Comparison of ENCODE assay signal across 16 cellular contexts in the genomic region with DNA sequence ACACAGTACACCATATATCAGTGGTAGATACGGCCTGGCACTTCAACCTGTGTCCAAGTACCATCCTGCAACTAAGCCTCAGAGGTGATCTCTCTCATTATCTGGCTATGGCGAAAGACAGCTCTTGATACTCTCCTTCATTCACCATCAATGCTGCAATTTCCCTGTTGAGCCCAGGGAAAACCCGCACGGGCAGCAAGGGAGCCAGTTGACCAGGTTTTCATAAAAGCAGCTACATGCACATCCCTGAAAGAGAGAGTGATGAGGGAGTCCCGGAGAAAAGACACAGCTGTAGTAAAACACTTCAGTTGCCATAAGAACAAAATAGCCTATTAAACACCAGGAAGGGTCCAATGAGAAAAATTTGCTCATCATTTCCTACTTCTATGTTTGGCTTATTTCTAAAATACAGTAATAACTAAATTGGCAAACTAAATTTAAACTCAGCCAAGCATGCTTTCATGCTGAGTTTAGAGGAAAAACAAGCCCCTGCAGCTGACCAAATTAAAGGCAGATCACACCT.
DNase-seq lines count a peak whose midpoint lies in the region; ATAC-seq, FAIRE-seq and TF ChIP-seq lines count a peak whose summit lies in the region.
"Had no signal": no experiment of that assay in that cellular context is flagged by ENCODE, and none has a peak within 500 bp of the region (broad histone marks: within the 10 kb centered on the region; RNA-seq: fewer than 3 reads in every experiment).

No MANE protein-coding gene starts in this region.

- in situ Hi-C loops in HepG2 (cut with HindIII; ENCODE audit: extremely low pct_ligation_motif_present, low pct_unique_long_range_greater_than_20kb), result no loop called here

- peaks cover 14 to 53% of the 10 kb centered on the region in 2 experiments; a peak in 4 of 5 replicates for H3K36me3 ChIP-seq in HepG2 (replicated peaks in 1 of 2; ENCODE audit: control insufficient read depth in 1 of 2, insufficient read depth in 2 of 2, low read length in 2 of 2)
- H3K36me3 ChIP-seq in right lobe of liver, result peaks cover 0 to 15% (median 2%) of the 10 kb centered on the region in 4 donors
- H3K36me3 ChIP-seq in muscle layer of duodenum (ENCODE audit: control insufficient read depth in 1 of 2, insufficient read depth in 2 of 2, low read length in 2 of 2), result peaks cover 0 to 17% of the 10 kb centered on the region in 2 donors
- no peaks in the 10 kb centered on the region for H3K36me3 ChIP-seq in uterus
- peaks cover 29% of the 10 kb centered on the region for H3K36me3 ChIP-seq in OCI-LY7 (ENCODE audit: insufficient read depth, low read length)

- intact Hi-C loops in HepG2 (cut with micrococcal nuclease; ENCODE audit: unreplicated experiment) (no loop called here), right lobe of liver (cut with DNase I) (no loop called here), uterus (cut with DNase I; ENCODE audit: low total_unique reads) (no loop called here), OCI-LY7 (cut with micrococcal nuclease; ENCODE audit: unreplicated experiment) (no loop called here)

- peaks cover 5 to 20% of the 10 kb centered on the region in 2 donors for H3K36me3 Mint-ChIP-seq in activated naive CD4-positive, alpha-beta T cell treated with anti-CD3 and anti-CD28 coated beads, Interleukin-2, amount 50 U/mL, for 72 hours

- H3K9me2 ChIP-seq in OCI-LY7 (ENCODE audit: insufficient read depth, low read length), result no peaks in the 10 kb centered on the region

- H4K20me1 ChIP-seq in HepG2 (ENCODE audit: insufficient read depth, low read length) (no peaks in the 10 kb centered on the region; the same call in 1 of the 2 replicates), OCI-LY7 (ENCODE audit: insufficient read depth, low read length) (peaks cover 10% of the 10 kb centered on the region; the same call in 1 of the 2 replicates)

- ATAC-seq in HepG2, result no peak
- ATAC-seq in right lobe of liver, result no peak
- ATAC-seq in activated naive CD4-positive, alpha-beta T cell treated with anti-CD3 and anti-CD28 coated beads, Interleukin-2, amount 50 U/mL, for 72 hours, result no peak

- no peak for DNase-seq in HepG2 (ENCODE audit: low spot score)
- DNase-seq in right lobe of liver, result no peak
- DNase-seq in dermis blood vessel endothelial cell, result peak; percentile 30
- no peak for DNase-seq in uterus
- no peak for DNase-seq in OCI-LY7 (ENCODE audit: low spot score)
- DNase-seq in activated naive CD4-positive, alpha-beta T cell treated with anti-CD3 and anti-CD28 coated beads, Interleukin-2, amount 50 U/mL, for 72 hours (ENCODE audit: low spot score in 2 of 2), result no peak
- no peak for DNase-seq in cortex of kidney (lab: John Stamatoyannopoulos, UW)
- DNase-seq: activated CD4-positive, CD25-positive, alpha-beta regulatory T cell; activated naive CD8-positive, alpha-beta T cell treated with anti-CD3 and anti-CD28 coated beads, Interleukin-2, amount 10 ng/mL, durations not matched to agents 7 days and 5 days; kidney glomerular epithelial cell; NCI-H2081 treated with DMSO at 0.1 percent for 48 hours; NCI-H69; retina had no signal

- peak overlapping the region in 1 of 2 donors; percentile 29 for H3K27ac Mint-ChIP-seq in activated naive CD4-positive, alpha-beta T cell treated with anti-CD3 and anti-CD28 coated beads, Interleukin-2, amount 50 U/mL, for 72 hours
- H3K27ac Mint-ChIP-seq: activated naive CD8-positive, alpha-beta T cell treated with anti-CD3 and anti-CD28 coated beads, Interleukin-2, amount 10 ng/mL, durations not matched to agents 7 days and 5 days had no signal

- TF ChIP-seq EP300 in HepG2 (IDR thresholded peaks at IDR 0.05; ENCODE audit: low read depth in 2 of 2, low read length in 2 of 2) (no peak), HepG2 (CRISPR knock-in tag; IDR thresholded peaks at IDR 0.05; ENCODE audit: borderline replicate concordance) (no peak)

- H3K79me2 ChIP-seq in HepG2 (ENCODE audit: insufficient read depth, low read length) (peaks cover 38% of the 10 kb centered on the region), OCI-LY7 (ENCODE audit: insufficient read depth, low read depth, low read length) (no peaks in the 10 kb centered on the region; the same call in 1 of the 2 replicates)

- H3K27ac ChIP-seq in HepG2 (ENCODE audit: extremely low read length, insufficient read depth, low read length) (no peak overlapping the region), right lobe of liver (no peak overlapping the region), muscle layer of duodenum (ENCODE audit: low read length) (peak overlapping the region; percentile 32), uterus (peak overlapping the region; percentile 47 to 71), OCI-LY7 (ENCODE audit: low read depth, low read length, poor library complexity, severe bottlenecking) (no peak overlapping the region)
- H3K27ac ChIP-seq: cardiac muscle cell, tibial nerve had no signal

- H3K4me1 ChIP-seq in HepG2 (ENCODE audit: insufficient read depth, low read length) (peaks cover 32% of the 10 kb centered on the region), right lobe of liver (no peaks in the 10 kb centered on the region), muscle layer of duodenum (ENCODE audit: control insufficient read depth in 1 of 2, insufficient read depth in 2 of 2, low read length in 2 of 2) (peaks cover 27 to 70% of the 10 kb centered on the region in 2 donors), uterus (peaks cover 9 to 24% of the 10 kb centered on the region in 2 donors), OCI-LY7 (ENCODE audit: insufficient read depth, low read length, poor library complexity, severe bottlenecking) (peaks cover 8% of the 10 kb centered on the region)

- no peak for FAIRE-seq in HepG2 (lab: Jason Lieb, UNC)

- BruUV-seq in HepG2 (replicated peaks; lab: Mats Ljungman, UMichigan) (TSS peak; percentile 30), OCI-LY7 (replicated peaks; lab: Mats Ljungman, UMichigan) (no TSS peak)

- POLR2A ChIA-PET in HepG2 (lab: Yijun Ruan, JAX) (no interaction called here), OCI-LY7 (lab: Charles Lee) (interaction anchor here (1.9 kb wide), 1 partner anchor 10 kb away, joined by 6 read pairs; no protein-coding TSS in a partner anchor)

- H3K9me3 ChIP-seq in HepG2 (ENCODE audit: low read length) (no peaks in the 10 kb centered on the region), right lobe of liver (no peaks in the 10 kb centered on the region), muscle layer of duodenum (ENCODE audit: control insufficient read depth in 1 of 2, low read length in 2 of 2) (no peaks in the 10 kb centered on the region), uterus (no peaks in the 10 kb centered on the region), OCI-LY7 (ENCODE audit: low read length) (no peaks in the 10 kb centered on the region)
- H3K9me3 ChIP-seq: tibial nerve had no signal

- no peak overlapping the region for H2AFZ ChIP-seq in HepG2 (ENCODE audit: low read length)
- no peak overlapping the region for H2AFZ ChIP-seq in OCI-LY7 (ENCODE audit: low read length)

- H3K4me2 ChIP-seq in HepG2 (ENCODE audit: low read depth, low read length), result no peak overlapping the region
- no peak overlapping the region for H3K4me2 ChIP-seq in OCI-LY7 (ENCODE audit: low read length)

- no peak for TF ChIP-seq RAD21 in HepG2 (CRISPR knock-in tag; IDR thresholded peaks at IDR 0.05)

- H3K9ac ChIP-seq in HepG2 (ENCODE audit: insufficient read depth, low read depth, low read length), result no peak overlapping the region

- 97% methylated on average over 5 of the region's 5 CpGs for WGBS in HepG2 (ENCODE audit: low lambda C conversion rate)
- WGBS in right lobe of liver (ENCODE audit: insufficient coverage, low coverage, low lambda C conversion rate, missing lambda C conversion rate), result 86% methylated on average over 4 of the region's 5 CpGs

- H3K27me3 ChIP-seq in HepG2 (ENCODE audit: control insufficient read depth in 1 of 2, insufficient read depth in 2 of 2, low read length in 2 of 2), result no peaks in the 10 kb centered on the region
- no peaks in the 10 kb centered on the region for H3K27me3 ChIP-seq in right lobe of liver
- no peaks in the 10 kb centered on the region for H3K27me3 ChIP-seq in muscle layer of duodenum (ENCODE audit: low read depth, low read length)
- H3K27me3 ChIP-seq in uterus, result no peaks in the 10 kb centered on the region
- H3K27me3 ChIP-seq: cardiac muscle cell, tibial nerve had no signal

- TF ChIP-seq CTCF in HepG2 (CRISPR knock-in tag; IDR thresholded peaks at IDR 0.05), result no peak
- TF ChIP-seq CTCF in right lobe of liver (IDR thresholded peaks at IDR 0.05), result no peak
- TF ChIP-seq CTCF in uterus (IDR thresholded peaks at IDR 0.05), result no peak
- TF ChIP-seq CTCF in OCI-LY7 (conservative IDR thresholded peaks at IDR 0.05; ENCODE audit: low read length), result no peak

- TF ChIP-seq POLR2A in HepG2 (IDR thresholded peaks at IDR 0.05; ENCODE audit: insufficient read depth in 1 of 2, low read depth in 2 of 2, low read length in 2 of 2), result no peak
- TF ChIP-seq POLR2A in right lobe of liver (IDR thresholded peaks at IDR 0.05), result no peak
- TF ChIP-seq POLR2A in uterus (IDR thresholded peaks at IDR 0.05), result no peak

- no peaks in the 10 kb centered on the region for H3K9me3 Mint-ChIP-seq in activated naive CD4-positive, alpha-beta T cell treated with anti-CD3 and anti-CD28 coated beads, Interleukin-2, amount 50 U/mL, for 72 hours
- H3K9me3 Mint-ChIP-seq: activated naive CD8-positive, alpha-beta T cell treated with anti-CD3 and anti-CD28 coated beads, Interleukin-2, amount 10 ng/mL, durations not matched to agents 7 days and 5 days had no signal

- CTCF ChIA-PET in HepG2 (lab: Yijun Ruan, JAX; ENCODE audit: low intra/inter-chr PET ratio, low total read pairs), result no interaction called here
- CTCF ChIA-PET in OCI-LY7 (lab: Charles Lee; ENCODE audit: unreplicated experiment), result interaction anchor here (0.7 kb wide), 1 partner anchor 542 kb away, joined by 3 read pairs; no protein-coding TSS in a partner anchor

- H3K4me3 ChIP-seq in HepG2 (replicated peaks in 1 of 3; ENCODE audit: insufficient read depth in 1 of 3, low read depth in 2 of 3, low read length in 3 of 3) (no peak overlapping the region), right lobe of liver (no peak overlapping the region), muscle layer of duodenum (ENCODE audit: low read depth in 1 of 2, low read length in 2 of 2) (no peak overlapping the region), uterus (no peak overlapping the region), OCI-LY7 (ENCODE audit: low read depth, low read length, poor library complexity, severe bottlenecking) (no peak overlapping the region)
- H3K4me3 ChIP-seq: cardiac muscle cell, tibial nerve had no signal

Comparison
In these comparisons a context has a peak if more than half of its experiments do, and no peak if none do; other contexts are left out.
1. H3K27ac ChIP-seq: peak in muscle layer of duodenum (single experiment) and uterus (2 of 2); none in HepG2 (single experiment), right lobe of liver (0 of 3) and OCI-LY7 (single experiment).